1 cellular context compared by ENCODE assay signal in the genomic region with DNA sequence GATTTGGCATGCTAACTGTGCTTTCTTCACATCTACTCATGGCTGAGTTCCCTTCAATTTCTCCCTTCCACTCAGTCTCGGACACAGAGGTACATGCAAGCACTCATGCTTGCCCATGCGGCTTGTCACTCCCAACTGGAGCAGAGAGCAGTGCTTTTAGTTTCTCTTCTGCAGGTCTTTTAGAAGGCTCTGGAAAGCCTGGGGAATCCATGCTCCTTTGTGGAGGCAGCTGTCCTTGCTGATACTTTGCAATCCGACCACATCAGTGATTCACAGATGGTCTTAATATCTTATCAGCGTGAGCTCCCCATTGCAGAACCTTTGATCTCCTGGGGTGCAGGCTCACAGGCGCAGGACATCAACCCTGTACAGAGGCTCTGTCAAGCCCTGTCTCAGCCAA.
TF ChIP-seq lines count a peak whose summit lies in the region.

No MANE protein-coding gene starts in this region.

TF ChIP-seq in IMR-90, 13 proteins besides CTCF, POLR2A, EP300 and RAD21 (continued from another document):
- no peak for TF ChIP-seq CHD1 (IDR thresholded peaks at IDR 0.05; ENCODE audit: low read depth, low read length)
- no peak for TF ChIP-seq RCOR1 (IDR thresholded peaks at IDR 0.05; ENCODE audit: insufficient replicate concordance, low read length)
- no peak for TF ChIP-seq BHLHE40 (IDR thresholded peaks at IDR 0.05; ENCODE audit: low read depth, low read length)
- TF ChIP-seq, protein P1, sequence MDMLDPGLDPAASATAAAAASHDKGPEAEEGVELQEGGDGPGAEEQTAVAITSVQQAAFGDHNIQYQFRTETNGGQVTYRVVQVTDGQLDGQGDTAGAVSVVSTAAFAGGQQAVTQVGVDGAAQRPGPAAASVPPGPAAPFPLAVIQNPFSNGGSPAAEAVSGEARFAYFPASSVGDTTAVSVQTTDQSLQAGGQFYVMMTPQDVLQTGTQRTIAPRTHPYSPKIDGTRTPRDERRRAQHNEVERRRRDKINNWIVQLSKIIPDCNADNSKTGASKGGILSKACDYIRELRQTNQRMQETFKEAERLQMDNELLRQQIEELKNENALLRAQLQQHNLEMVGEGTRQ (IDR thresholded peaks at IDR 0.05; ENCODE audit: low read depth, low read length) = no peak
- TF ChIP-seq MAZ (IDR thresholded peaks at IDR 0.05; ENCODE audit: borderline replicate concordance, low read depth, low read length) = no peak
- TF ChIP-seq NFE2L2 (IDR thresholded peaks at IDR 0.05; ENCODE audit: low read depth, low read length) = no peak
- TF ChIP-seq MAFK (IDR thresholded peaks at IDR 0.05; ENCODE audit: low read depth, low read length) = no peak
- TF ChIP-seq FOS (IDR thresholded peaks at IDR 0.05; ENCODE audit: low read depth, low read length) = no peak
- no peak for TF ChIP-seq SMC3 (IDR thresholded peaks at IDR 0.05; ENCODE audit: low read depth, low read length)
